10 cellular contexts compared by ENCODE assay signal in genomic region chr3:15384510-15385237, GRCh38. TPM values are rescaled to one million over a fixed set of nuclear protein-coding genes. Genes with fewer than 3 reads are reported as not detected.
A peak's percentile ranks its signal among the peaks of the same experiment; 100 is the strongest.
DNase-seq lines count a peak whose midpoint lies in the region; ATAC-seq and TF ChIP-seq lines count a peak whose summit lies in the region.
"Had no signal": no experiment of that assay in that cellular context is flagged by ENCODE, and none has a peak within 500 bp of the region (broad histone marks: within the 10 kb centered on the region; RNA-seq: fewer than 3 reads in every experiment).

No MANE protein-coding gene starts in this region.

- H3K27me3 ChIP-seq in body of pancreas, result no peaks in the 10 kb centered on the region

- 79% methylated on average over 4 of the region's 4 CpGs for WGBS in body of pancreas, 2 donors

- intact Hi-C loops in dendritic cell treated with granulocyte-macrophage colony-stimulating factor and Interleukin-4, amounts not matched to agents 40 ng/mL and 50 ng/mL, for 4 days (cut with micrococcal nuclease), result no loop called here
- intact Hi-C loops in body of pancreas (cut with DNase I), result loop anchor here (5.0 kb wide), 1 partner anchor 117 kb away; no protein-coding TSS in a partner anchor

- H3K9me3 Mint-ChIP-seq in dendritic cell treated with granulocyte-macrophage colony-stimulating factor and Interleukin-4, amounts not matched to agents 40 ng/mL and 50 ng/mL, for 4 days, result no peaks in the 10 kb centered on the region

- no peaks in the 10 kb centered on the region for H3K9me3 ChIP-seq in body of pancreas

- peak overlapping the region; percentile 75 for H3K27ac Mint-ChIP-seq in dendritic cell treated with granulocyte-macrophage colony-stimulating factor and Interleukin-4, amounts not matched to agents 40 ng/mL and 50 ng/mL, for 4 days

- DNase-seq in GM13977 (ENCODE audit: low spot score) (peak; percentile 54), DMS79 (lab: John Stamatoyannopoulos, UW) (no peak), retina (no peak), activated gamma-delta T cell treated with Interleukin-2 at 50 U/mL for 16 hours (no peak), body of pancreas (no peak)
- DNase-seq: NCI-H774, nucleus accumbens had no signal

- H3K4me1 ChIP-seq in body of pancreas, result no peaks in the 10 kb centered on the region

- no peak overlapping the region for H3K27ac ChIP-seq in body of pancreas

- no peak overlapping the region for H3K4me3 ChIP-seq in body of pancreas

- no peaks in the 10 kb centered on the region for H3K36me3 Mint-ChIP-seq in dendritic cell treated with granulocyte-macrophage colony-stimulating factor and Interleukin-4, amounts not matched to agents 40 ng/mL and 50 ng/mL, for 4 days (ENCODE audit: low read depth)

- no peak for TF ChIP-seq POLR2A in body of pancreas (IDR thresholded peaks at IDR 0.05)

- no peak for TF ChIP-seq CTCF in GM13977 (IDR thresholded peaks at IDR 0.05; ENCODE audit: extremely low read depth, insufficient read depth, missing control alignments)
- no peak for TF ChIP-seq CTCF in body of pancreas (IDR thresholded peaks at IDR 0.05)

- H3K4me1 Mint-ChIP-seq in dendritic cell treated with granulocyte-macrophage colony-stimulating factor and Interleukin-4, amounts not matched to agents 40 ng/mL and 50 ng/mL, for 4 days (ENCODE audit: low read depth), result peaks cover 58% of the 10 kb centered on the region

- H3K36me3 ChIP-seq in body of pancreas (replicated peaks in 1 of 2; ENCODE audit: insufficient read depth in 1 of 2, low read depth in 2 of 2), result no peaks in the 10 kb centered on the region

- in situ Hi-C loops in GM13977 (cut with MboI; ENCODE audit: low pct_unique_long_range_greater_than_20kb, low sequenced_read_pairs, unreplicated experiment), result loop anchor here (5.0 kb wide), 1 partner anchor 112 kb away; no protein-coding TSS in a partner anchor

- no peaks in the 10 kb centered on the region for H3K27me3 Mint-ChIP-seq in dendritic cell treated with granulocyte-macrophage colony-stimulating factor and Interleukin-4, amounts not matched to agents 40 ng/mL and 50 ng/mL, for 4 days

- H3K4me3 Mint-ChIP-seq in dendritic cell treated with granulocyte-macrophage colony-stimulating factor and Interleukin-4, amounts not matched to agents 40 ng/mL and 50 ng/mL, for 4 days, result no peak overlapping the region

- ATAC-seq in GM21447 (IDR thresholded peaks at IDR 0.05; ENCODE audit: unreplicated experiment), result peak; percentile 87
- peak; percentile 84 for ATAC-seq in HG03159 (IDR thresholded peaks at IDR 0.05; ENCODE audit: unreplicated experiment)
- ATAC-seq in body of pancreas, result no peak

RNA-seq across cellular contexts. Expression of gene METTL6, which starts 42.7 kb away (rescaled TPM):
- 10 to 100 TPM in 1 of 2 donors, 1 to 10 TPM in 1; 3.3 to 14.5 TPM for total RNA-seq in body of pancreas

RNA-seq across cellular contexts. Expression of gene EAF1, which starts 42.7 kb away (rescaled TPM):
- 10 to 100 TPM in 1 of 2 donors, 1 to 10 TPM in 1; 9.1 to 12.9 TPM for total RNA-seq in body of pancreas

RNA-seq across cellular contexts. Expression of gene SH3BP5, which starts 52.3 kb away (rescaled TPM):
- 10 to 100 TPM; 13.7 to 21.8 TPM for total RNA-seq in body of pancreas
